Comparison of ENCODE assay signal across 10 cellular contexts in genomic region chr11:444397-445144, GRCh38. TPM values are rescaled to one million over a fixed set of nuclear protein-coding genes. Genes with fewer than 3 reads are reported as not detected.
A peak's percentile ranks its signal among the peaks of the same experiment; 100 is the strongest.
DNase-seq lines count a peak whose midpoint lies in the region; ATAC-seq, FAIRE-seq and TF ChIP-seq lines count a peak whose summit lies in the region.
"Had no signal": no experiment of that assay in that cellular context is flagged by ENCODE, and none has a peak within 500 bp of the region (broad histone marks: within the 10 kb centered on the region; RNA-seq: fewer than 3 reads in every experiment).

No MANE protein-coding gene starts in this region.

- H3K27ac ChIP-seq in endothelial cell of umbilical vein (ENCODE audit: insufficient read depth, low read depth, low read length), result no peak overlapping the region
- H3K27ac ChIP-seq in osteoblast (ENCODE audit: low read depth, low read length), result no peak overlapping the region

- DNase-seq in NCI-H2196 treated with DMSO at 0.1 percent for 48 hours (lab: John Stamatoyannopoulos, UW; ENCODE audit: unreplicated experiment) (peak; percentile 61), endothelial cell of umbilical vein (ENCODE audit: low read depth, low spot score) (no peak), osteoblast (ENCODE audit: insufficient read length, low spot score, missing footprints) (peak; percentile 90), GM19240 (ENCODE audit: insufficient read length, low spot score) (no peak)

- FAIRE-seq in G401.6 (lab: Jason Lieb, UNC) (peak; percentile 40), endothelial cell of umbilical vein (lab: Jason Lieb, UNC) (no peak)

- H3K79me2 ChIP-seq in endothelial cell of umbilical vein (ENCODE audit: control insufficient read depth, insufficient read depth, low read length) (peaks cover 2% of the 10 kb centered on the region), osteoblast (ENCODE audit: insufficient read depth, low read length) (peaks cover 4% of the 10 kb centered on the region)

- peak overlapping the region; percentile 1 for H2AFZ ChIP-seq in endothelial cell of umbilical vein (ENCODE audit: low read depth, low read length)
- H2AFZ ChIP-seq in osteoblast (ENCODE audit: low read length), result peak overlapping the region; percentile 59

- TF ChIP-seq CTCF in endothelial cell of umbilical vein (IDR thresholded peaks at IDR 0.05; ENCODE audit: extremely low read depth in 1 of 2, insufficient read depth in 1 of 2, low read depth in 1 of 2, low read length in 2 of 2) (no peak), osteoblast (IDR thresholded peaks at IDR 0.05; ENCODE audit: extremely low read depth, low read depth, low read length) (no peak)

- no TSS peak for BruUV-seq in endothelial cell of umbilical vein (replicated peaks; lab: Mats Ljungman, UMichigan)

- H3K9me1 ChIP-seq in endothelial cell of umbilical vein (replicated peaks; ENCODE audit: control insufficient read depth, extremely low read depth, insufficient read depth, low read length), result no peaks in the 10 kb centered on the region

- CTCF ChIA-PET in endothelial cell of umbilical vein (lab: Charles Lee), result interaction anchor here (1.6 kb wide), 1 partner anchor 48 kb away, joined by 3 read pairs; no protein-coding TSS in a partner anchor

- ATAC-seq in GM18519 (IDR thresholded peaks at IDR 0.05; ENCODE audit: low FRiP score, unreplicated experiment) (no peak), GM21367 (IDR thresholded peaks at IDR 0.05; ENCODE audit: unreplicated experiment) (no peak), HG02885 (IDR thresholded peaks at IDR 0.05; ENCODE audit: poor library complexity, unreplicated experiment) (no peak)

- peaks cover 6% of the 10 kb centered on the region for H3K4me1 ChIP-seq in endothelial cell of umbilical vein (ENCODE audit: control insufficient read depth, extremely low read depth, insufficient read depth, low read length)
- H3K4me1 ChIP-seq in osteoblast (ENCODE audit: insufficient read depth, low read length), result peaks cover 17% of the 10 kb centered on the region

- H3K36me3 ChIP-seq in endothelial cell of umbilical vein (ENCODE audit: control insufficient read depth in 2 of 2, extremely low read depth in 1 of 2, insufficient read depth in 2 of 2, low read length in 2 of 2) (no peaks in the 10 kb centered on the region), osteoblast (ENCODE audit: insufficient read depth, low read length) (no peaks in the 10 kb centered on the region)

- no peak overlapping the region for H3K9ac ChIP-seq in endothelial cell of umbilical vein (replicated peaks; ENCODE audit: extremely low read depth, insufficient read depth, low read length)

- H3K27me3 ChIP-seq in endothelial cell of umbilical vein (ENCODE audit: control insufficient read depth in 2 of 2, insufficient read depth in 2 of 2, low read length in 2 of 2) (peaks cover 0 to 2% of the 10 kb centered on the region in 2 experiments), osteoblast (ENCODE audit: insufficient read depth, low read length) (peaks cover 23% of the 10 kb centered on the region)

- dilution Hi-C loops in endothelial cell of umbilical vein (cut with MboI; ENCODE audit: extremely low pct_ligation_motif_present, low sequenced_read_pairs), result no loop called here

- intact Hi-C loops in endothelial cell of umbilical vein (cut with micrococcal nuclease), result loop anchor here (5.0 kb wide), 1 partner anchor 192 kb away; no protein-coding TSS in a partner anchor

- H3K9me3 ChIP-seq in endothelial cell of umbilical vein (replicated peaks; ENCODE audit: control insufficient read depth, insufficient read depth, low read length) (no peaks in the 10 kb centered on the region), osteoblast (ENCODE audit: low read depth, low read length) (no peaks in the 10 kb centered on the region)

- POLR2A ChIA-PET in endothelial cell of umbilical vein (lab: Charles Lee), result no interaction called here

- H3K4me3 ChIP-seq in endothelial cell of umbilical vein (replicated peaks in 1 of 3; ENCODE audit: insufficient read depth in 1 of 3, low read depth in 1 of 3, low read length in 3 of 3), result no peak overlapping the region
- H3K4me3 ChIP-seq in osteoblast (ENCODE audit: insufficient read depth, low read length), result no peak overlapping the region

- no peaks in the 10 kb centered on the region for H4K20me1 ChIP-seq in endothelial cell of umbilical vein (replicated peaks; ENCODE audit: control insufficient read depth, extremely low read depth, insufficient read depth, low read length)
- H4K20me1 ChIP-seq in osteoblast (ENCODE audit: insufficient read depth, low read length), result no peaks in the 10 kb centered on the region

- H3K4me2 ChIP-seq in endothelial cell of umbilical vein (ENCODE audit: insufficient read depth, low read length), result no peak overlapping the region
- H3K4me2 ChIP-seq in osteoblast (ENCODE audit: insufficient read depth, low read length), result peak overlapping the region; percentile 23

- no peak for TF ChIP-seq POLR2A in endothelial cell of umbilical vein (IDR thresholded peaks at IDR 0.05; ENCODE audit: low read depth, low read length)

TF ChIP-seq in endothelial cell of umbilical vein, 7 proteins besides CTCF, POLR2A, EP300 and RAD21:
- no peak for TF ChIP-seq POLR2AphosphoS5 (IDR thresholded peaks at IDR 0.05; ENCODE audit: insufficient read depth, low read depth, low read length)
- TF ChIP-seq MYC (IDR thresholded peaks at IDR 0.05; ENCODE audit: low read depth, low read length), result no peak
- TF ChIP-seq EZH2 (IDR thresholded peaks at IDR 0.05; ENCODE audit: borderline replicate concordance, low read depth, low read length, severe bottlenecking), result no peak
- TF ChIP-seq JUN (IDR thresholded peaks at IDR 0.05; ENCODE audit: borderline replicate concordance, insufficient read depth, insufficient read length, low read depth), result no peak
- TF ChIP-seq MAX (IDR thresholded peaks at IDR 0.05; ENCODE audit: insufficient read depth, insufficient read length), result no peak
- no peak for TF ChIP-seq GATA2 (IDR thresholded peaks at IDR 0.05; ENCODE audit: insufficient read depth, insufficient read length, low read depth, low read length)
- no peak for TF ChIP-seq FOS (IDR thresholded peaks at IDR 0.05; ENCODE audit: borderline replicate concordance, insufficient read depth, low read length)

RNA-seq across cellular contexts. Expression of gene ANO9, which starts 2.8 kb away (rescaled TPM):
- total RNA-seq in endothelial cell of umbilical vein (0.12 TPM in 1 of 2 replicates, not detected in the other), osteoblast (under 0.01 TPM in 1 of 2 replicates, not detected in the other)
- polyA plus RNA-seq in endothelial cell of umbilical vein, result 0.23 and 0.32 TPM in 2 replicates
- polyA plus RNA-seq in endothelial cell of umbilical vein (2011; cell fraction: cytosol; rRNA removed), result 0.03 TPM in 1 of 2 replicates, not detected in the other
- polyA plus RNA-seq in endothelial cell of umbilical vein (2011; cell fraction: nucleus; rRNA removed), result 0.80 and 2.0 TPM in 2 replicates
- 0.08 and 0.18 TPM in 2 replicates for polyA plus RNA-seq in endothelial cell of umbilical vein (2012)
- 0.47 TPM in 1 of 2 replicates, not detected in the other for polyA minus RNA-seq in endothelial cell of umbilical vein
- not detected for polyA minus RNA-seq in endothelial cell of umbilical vein (2011; cell fraction: cytosol; rRNA and poly(A)+ RNA removed)
- 0.43 TPM in 1 of 2 replicates, not detected in the other for polyA minus RNA-seq in endothelial cell of umbilical vein (2011; cell fraction: nucleus; rRNA and poly(A)+ RNA removed)
- polyA plus RNA-seq: neural cell had no signal

RNA-seq across cellular contexts. Expression of gene PTDSS2, which starts 5.5 kb away (rescaled TPM):
- total RNA-seq in endothelial cell of umbilical vein (41.4 and 44.2 TPM in 2 replicates), osteoblast (33.0 and 36.2 TPM in 2 replicates)
- 46.8 and 60.8 TPM in 2 replicates for polyA plus RNA-seq in endothelial cell of umbilical vein
- 25.5 and 29.4 TPM in 2 replicates for polyA plus RNA-seq in endothelial cell of umbilical vein (2011; cell fraction: cytosol; rRNA removed)
- 97.3 and 123 TPM in 2 replicates for polyA plus RNA-seq in endothelial cell of umbilical vein (2011; cell fraction: nucleus; rRNA removed)
- polyA plus RNA-seq in endothelial cell of umbilical vein (2012), result 30.6 and 40.9 TPM in 2 replicates
- polyA minus RNA-seq in endothelial cell of umbilical vein, result 36.8 and 48.9 TPM in 2 replicates
- polyA minus RNA-seq in endothelial cell of umbilical vein (2011; cell fraction: cytosol; rRNA and poly(A)+ RNA removed), result 20.9 TPM
- polyA minus RNA-seq in endothelial cell of umbilical vein (2011; cell fraction: nucleus; rRNA and poly(A)+ RNA removed), result 30.5 and 43.9 TPM in 2 replicates

RNA-seq across cellular contexts. Expression of gene SIGIRR, which starts 29.8 kb away (rescaled TPM):
- total RNA-seq in endothelial cell of umbilical vein, result 51.9 and 52.3 TPM in 2 replicates
- 70.9 and 104 TPM in 2 replicates for polyA plus RNA-seq in endothelial cell of umbilical vein
- 32.3 and 43.8 TPM in 2 replicates for polyA plus RNA-seq in endothelial cell of umbilical vein (2011; cell fraction: cytosol; rRNA removed)
- polyA plus RNA-seq in endothelial cell of umbilical vein (2011; cell fraction: nucleus; rRNA removed), result 60.1 and 68.6 TPM in 2 replicates
- 46.1 and 72.9 TPM in 2 replicates for polyA plus RNA-seq in endothelial cell of umbilical vein (2012)
- polyA minus RNA-seq in endothelial cell of umbilical vein, result 9.2 and 17.6 TPM in 2 replicates
- 6.0 TPM for polyA minus RNA-seq in endothelial cell of umbilical vein (2011; cell fraction: cytosol; rRNA and poly(A)+ RNA removed)
- 8.4 and 15.1 TPM in 2 replicates for polyA minus RNA-seq in endothelial cell of umbilical vein (2011; cell fraction: nucleus; rRNA and poly(A)+ RNA removed)
- total RNA-seq in osteoblast, result 10.9 and 14.5 TPM in 2 replicates

RNA-seq across cellular contexts. Expression of gene PKP3, which starts 50.6 kb away (rescaled TPM):
- total RNA-seq in endothelial cell of umbilical vein, result 0.27 and 0.30 TPM in 2 replicates
- 0.33 and 0.59 TPM in 2 replicates for polyA plus RNA-seq in endothelial cell of umbilical vein
- polyA plus RNA-seq in endothelial cell of umbilical vein (2011; cell fraction: cytosol; rRNA removed), result 0.18 and 0.37 TPM in 2 replicates
- 0.18 and 0.30 TPM in 2 replicates for polyA plus RNA-seq in endothelial cell of umbilical vein (2011; cell fraction: nucleus; rRNA removed)
- 0.37 and 0.59 TPM in 2 replicates for polyA plus RNA-seq in endothelial cell of umbilical vein (2012)
- 0.49 and 1.2 TPM in 2 replicates for polyA minus RNA-seq in endothelial cell of umbilical vein
- polyA minus RNA-seq in endothelial cell of umbilical vein (2011; cell fraction: cytosol; rRNA and poly(A)+ RNA removed), result 47.4 TPM
- polyA minus RNA-seq in endothelial cell of umbilical vein (2011; cell fraction: nucleus; rRNA and poly(A)+ RNA removed), result 0.38 and 1.7 TPM in 2 replicates
- total RNA-seq in osteoblast, result 0.88 and 2.5 TPM in 2 replicates
- polyA plus RNA-seq: IgD-negative memory B cell, neural cell had no signal

Comparison
In these comparisons a context has a peak if more than half of its experiments do, and no peak if none do; other contexts are left out.
1. DNase-seq: peak in NCI-H2196 treated with DMSO at 0.1 percent for 48 hours (single experiment) and osteoblast (single experiment); none in endothelial cell of umbilical vein (single experiment) and GM19240 (single experiment).